In genomic region chr15:25406846-25407245, GRCh38 we compare ENCODE assay signal across 21 cellular contexts. TPM values are rescaled to one million over a fixed set of nuclear protein-coding genes. Genes with fewer than 3 reads are reported as not detected.
DNase-seq lines count a peak whose midpoint lies in the region; TF ChIP-seq lines count a peak whose summit lies in the region.
"Had no signal": no experiment of that assay in that cellular context is flagged by ENCODE, and none has a peak within 500 bp of the region (broad histone marks: within the 10 kb centered on the region; RNA-seq: fewer than 3 reads in every experiment).

No MANE protein-coding gene starts in this region.

- H3K27ac Mint-ChIP-seq in activated naive CD4-positive, alpha-beta T cell treated with anti-CD3 and anti-CD28 coated beads, Interleukin-2, amount 50 U/mL, for 24 hours = peak overlapping the region; percentile 78
- H3K27ac Mint-ChIP-seq in activated naive CD4-positive, alpha-beta T cell treated with anti-CD3 and anti-CD28 coated beads, Interleukin-2, amount 10 ng/mL, durations not matched to agents 7 days and 5 days = no peak overlapping the region
- H3K27ac Mint-ChIP-seq in osteocyte (ENCODE audit: unreplicated experiment) = no peak overlapping the region
- H3K27ac Mint-ChIP-seq: stimulated activated naive B cell treated with anti-CD40 and anti-IgM and Interleukin-4, amounts not matched to agents 10 μg/mL and 1 μg/mL and 100 μg/mL, for 72 hours had no signal

- peak overlapping the region; percentile 47 for H3K4me3 Mint-ChIP-seq in activated naive CD4-positive, alpha-beta T cell treated with anti-CD3 and anti-CD28 coated beads, Interleukin-2, amount 50 U/mL, for 24 hours
- no peak overlapping the region for H3K4me3 Mint-ChIP-seq in activated naive CD4-positive, alpha-beta T cell treated with anti-CD3 and anti-CD28 coated beads, Interleukin-2, amount 10 ng/mL, durations not matched to agents 7 days and 5 days
- no peak overlapping the region for H3K4me3 Mint-ChIP-seq in osteocyte (ENCODE audit: unreplicated experiment)
- H3K4me3 Mint-ChIP-seq: CD14-positive monocyte; effector memory CD8-positive, alpha-beta T cell; stimulated activated naive B cell treated with anti-CD40 and anti-IgM and Interleukin-4, amounts not matched to agents 10 μg/mL and 1 μg/mL and 100 μg/mL, for 72 hours had no signal

- no peaks in the 10 kb centered on the region for H3K27me3 Mint-ChIP-seq in activated naive CD4-positive, alpha-beta T cell treated with anti-CD3 and anti-CD28 coated beads, Interleukin-2, amount 50 U/mL, for 24 hours
- H3K27me3 Mint-ChIP-seq in activated naive CD4-positive, alpha-beta T cell treated with anti-CD3 and anti-CD28 coated beads, Interleukin-2, amount 10 ng/mL, durations not matched to agents 7 days and 5 days = no peaks in the 10 kb centered on the region
- no peaks in the 10 kb centered on the region for H3K27me3 Mint-ChIP-seq in osteocyte (ENCODE audit: unreplicated experiment)
- H3K27me3 Mint-ChIP-seq: effector memory CD8-positive, alpha-beta T cell; stimulated activated naive B cell treated with anti-CD40 and anti-IgM and Interleukin-4, amounts not matched to agents 10 μg/mL and 1 μg/mL and 100 μg/mL, for 72 hours had no signal

- no peak for DNase-seq in activated naive CD4-positive, alpha-beta T cell treated with anti-CD3 and anti-CD28 coated beads, Interleukin-2, amount 10 ng/mL, durations not matched to agents 7 days and 5 days
- DNase-seq in MM.1S (no peak), caudate nucleus (lab: John Stamatoyannopoulos, UW) (peak in 28 of 61 donors; percentile 2 to 78 (median 22)), putamen (ENCODE audit: low spot score) (peak; percentile 61), osteocyte (ENCODE audit: extremely low spot score, unreplicated experiment) (no peak), testis (no peak), dermis blood vessel endothelial cell (no peak)
- DNase-seq: activated gamma-delta T cell; effector memory CD8-positive, alpha-beta T cell; H7; KG1; left cardiac atrium; mesendoderm; NCI-H1048; NCI-H1930; NCI-H345; stimulated activated naive B cell treated with anti-CD40 and anti-IgM and Interleukin-4, amounts not matched to agents 10 μg/mL and 1 μg/mL and 100 μg/mL, for 72 hours; tibial artery had no signal

- 63 to 85% methylated on average over 1 of the region's 1 CpG for WGBS in testis, 2 donors

- peaks cover 41% of the 10 kb centered on the region for H3K4me1 ChIP-seq in MM.1S (ENCODE audit: low read length)
- no peaks in the 10 kb centered on the region for H3K4me1 ChIP-seq in testis
- H3K4me1 ChIP-seq: SJSA1 had no signal

- peaks cover 95% of the 10 kb centered on the region for H3K79me2 ChIP-seq in MM.1S (ENCODE audit: low read length)

- H3K9me3 ChIP-seq in MM.1S (replicated peaks; ENCODE audit: insufficient read depth, low read length) = no peaks in the 10 kb centered on the region
- no peaks in the 10 kb centered on the region for H3K9me3 ChIP-seq in testis
- H3K9me3 ChIP-seq: SJSA1 had no signal

- H3F3A ChIP-seq in MM.1S (ENCODE audit: insufficient read depth, low read length) = no peaks in the 10 kb centered on the region

- H3K27me3 ChIP-seq in MM.1S (replicated peaks; ENCODE audit: insufficient read depth, low read length) = no peaks in the 10 kb centered on the region
- H3K27me3 ChIP-seq in testis = no peaks in the 10 kb centered on the region
- H3K27me3 ChIP-seq: SJSA1, tibial artery had no signal

- TF ChIP-seq POLR2A in testis (IDR thresholded peaks at IDR 0.05) = no peak

- peaks cover 47% of the 10 kb centered on the region for H3K36me3 Mint-ChIP-seq in activated naive CD4-positive, alpha-beta T cell treated with anti-CD3 and anti-CD28 coated beads, Interleukin-2, amount 50 U/mL, for 24 hours
- H3K36me3 Mint-ChIP-seq in activated naive CD4-positive, alpha-beta T cell treated with anti-CD3 and anti-CD28 coated beads, Interleukin-2, amount 10 ng/mL, durations not matched to agents 7 days and 5 days = peaks cover 59% of the 10 kb centered on the region
- H3K36me3 Mint-ChIP-seq in osteocyte (ENCODE audit: unreplicated experiment) = peaks cover 27% of the 10 kb centered on the region

- no peak overlapping the region for H3K4me2 ChIP-seq in MM.1S (ENCODE audit: low read depth, low read length)

- intact Hi-C loops in testis (cut with DNase I; ENCODE audit: low total_unique reads) = no loop called here

- H3K4me3 ChIP-seq in MM.1S (ENCODE audit: low read length) = no peak overlapping the region
- H3K4me3 ChIP-seq in testis = no peak overlapping the region
- H3K4me3 ChIP-seq: SJSA1, tibial artery had no signal

- H3K9ac ChIP-seq in MM.1S (ENCODE audit: low read length) = no peak overlapping the region

- H4K20me1 ChIP-seq in MM.1S (ENCODE audit: insufficient read depth, low read length) = no peaks in the 10 kb centered on the region

- H3K4me1 Mint-ChIP-seq in activated naive CD4-positive, alpha-beta T cell treated with anti-CD3 and anti-CD28 coated beads, Interleukin-2, amount 50 U/mL, for 24 hours = peaks cover 58% of the 10 kb centered on the region
- peaks cover 6% of the 10 kb centered on the region for H3K4me1 Mint-ChIP-seq in activated naive CD4-positive, alpha-beta T cell treated with anti-CD3 and anti-CD28 coated beads, Interleukin-2, amount 10 ng/mL, durations not matched to agents 7 days and 5 days
- H3K4me1 Mint-ChIP-seq in osteocyte (ENCODE audit: unreplicated experiment) = peaks cover 22% of the 10 kb centered on the region

- H3K36me3 ChIP-seq in MM.1S (replicated peaks; ENCODE audit: insufficient read depth, low read length) (peaks cover 10% of the 10 kb centered on the region; the same call in 1 of the 2 replicates), testis (ENCODE audit: low read depth, missing control alignments) (no peaks in the 10 kb centered on the region)

- H3K9me3 Mint-ChIP-seq in activated naive CD4-positive, alpha-beta T cell treated with anti-CD3 and anti-CD28 coated beads, Interleukin-2, amount 50 U/mL, for 24 hours = peaks cover 9% of the 10 kb centered on the region
- peaks cover 9% of the 10 kb centered on the region for H3K9me3 Mint-ChIP-seq in activated naive CD4-positive, alpha-beta T cell treated with anti-CD3 and anti-CD28 coated beads, Interleukin-2, amount 10 ng/mL, durations not matched to agents 7 days and 5 days
- H3K9me3 Mint-ChIP-seq in osteocyte (ENCODE audit: unreplicated experiment) = peaks cover under 1% of the 10 kb centered on the region
- H3K9me3 Mint-ChIP-seq: effector memory CD8-positive, alpha-beta T cell had no signal

- H2AFZ ChIP-seq in MM.1S (ENCODE audit: low read length) = no peak overlapping the region

- no peaks in the 10 kb centered on the region for H3K9me2 ChIP-seq in MM.1S (replicated peaks; ENCODE audit: insufficient read depth, low read length)

- no peak for TF ChIP-seq CTCF in MM.1S (IDR thresholded peaks at IDR 0.05; ENCODE audit: low read length)
- TF ChIP-seq CTCF in osteocyte (IDR thresholded peaks at IDR 0.05) = no peak
- TF ChIP-seq CTCF in testis (IDR thresholded peaks at IDR 0.05) = no peak

- CTCF ChIA-PET in activated naive CD4-positive, alpha-beta T cell treated with anti-CD3 and anti-CD28 coated beads, Interleukin-2, amount 10 ng/mL, durations not matched to agents 7 days and 5 days (lab: Charles Lee) = no interaction called here

- H3K27ac ChIP-seq in MM.1S (ENCODE audit: low read length) (peak overlapping the region; percentile 7; the same call in 1 of the 2 replicates), caudate nucleus (ENCODE audit: low read depth, low read length) (peak overlapping the region; percentile 20), testis (no peak overlapping the region)
- H3K27ac ChIP-seq: SJSA1, tibial artery had no signal

RNA-seq across cellular contexts. Expression of gene UBE3A, which starts 32.0 kb away (rescaled TPM):
- total RNA-seq in osteocyte (84.3 and 88.0 TPM in 2 replicates), testis (100 to 1,000 TPM in 1 of 2 donors, 10 to 100 TPM in 1; 86.5 to 103 TPM), dermis blood vessel endothelial cell (60.7 and 72.5 TPM in 2 replicates)
- polyA plus RNA-seq in testis (ENCODE audit: insufficient read depth, low read depth, low replicate concordance) = 77.3 TPM

Comparison
In these comparisons a context has a peak if more than half of its experiments do, and no peak if none do; other contexts are left out.
1. H3K27ac ChIP-seq: peak in MM.1S (single experiment) and caudate nucleus (single experiment); none in testis (0 of 2).